8 cellular contexts compared by ENCODE assay signal in the genomic region with DNA sequence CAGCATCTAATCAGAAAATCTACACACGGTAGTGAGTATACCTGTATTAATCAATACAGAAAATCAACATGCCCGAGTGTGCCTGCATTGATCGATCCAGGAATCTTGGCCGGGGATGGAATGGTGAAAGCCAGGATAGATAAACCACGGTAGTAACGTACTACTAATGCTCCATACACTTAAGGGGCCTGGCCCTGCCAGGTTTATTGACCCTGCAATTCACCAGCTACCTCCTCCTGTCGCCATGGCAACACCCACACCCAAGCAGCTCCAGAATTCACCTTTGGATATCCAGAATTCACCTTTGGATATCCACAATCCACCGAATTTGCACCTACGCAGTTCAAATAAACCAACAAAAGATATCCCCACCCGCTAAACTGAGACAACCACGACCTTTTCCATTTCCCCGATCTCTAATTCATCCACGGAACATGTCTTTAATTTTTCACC. TPM values are rescaled to one million over a fixed set of nuclear protein-coding genes. Genes with fewer than 3 reads are reported as not detected.
DNase-seq lines count a peak whose midpoint lies in the region; ATAC-seq and TF ChIP-seq lines count a peak whose summit lies in the region.

No MANE protein-coding gene starts in this region.

- DNase-seq in BJ (ENCODE audit: low read depth) (no peak), SJSA1 (ENCODE audit: low read depth in 1 of 2, low spot score in 2 of 2) (no peak), fibroblast of the aortic adventitia (ENCODE audit: low read depth) (no peak), hippocampal formation (lab: John Stamatoyannopoulos, UW) (no peak)

- peak overlapping the region; percentile 98 for H2AFZ ChIP-seq in parathyroid adenoma

- H3K4me1 ChIP-seq in HUES64 (ENCODE audit: insufficient read depth, low read length) (peaks cover 10% of the 10 kb centered on the region), SJSA1 (replicated peaks) (peaks cover 21% of the 10 kb centered on the region), parathyroid adenoma (peaks cover 12% of the 10 kb centered on the region)

- H3K9ac ChIP-seq in HUES64 (ENCODE audit: low read depth, low read length) (peak overlapping the region; percentile 88), parathyroid adenoma (no peak overlapping the region)

- CTCF ChIA-PET in BJ (lab: Yijun Ruan, JAX) = interaction anchor here (1.6 kb wide), 1 partner anchor 10 kb away, joined by 3 read pairs; no protein-coding TSS in a partner anchor

- no peak for ATAC-seq in GM21576 (IDR thresholded peaks at IDR 0.05; ENCODE audit: unreplicated experiment)
- no peak for ATAC-seq in GM21619 (IDR thresholded peaks at IDR 0.05; ENCODE audit: unreplicated experiment)

- H3K79me2 ChIP-seq in parathyroid adenoma = no peaks in the 10 kb centered on the region

- H3K36me3 ChIP-seq in BJ (ENCODE audit: control insufficient read depth, insufficient read depth, low read length) = no peaks in the 10 kb centered on the region
- H3K36me3 ChIP-seq in HUES64 (ENCODE audit: insufficient read depth, low read length) = no peaks in the 10 kb centered on the region
- H3K36me3 ChIP-seq in SJSA1 = no peaks in the 10 kb centered on the region
- H3K36me3 ChIP-seq in parathyroid adenoma (ENCODE audit: control insufficient read depth, insufficient read depth, low read length) = no peaks in the 10 kb centered on the region

- peak overlapping the region; percentile 87 for H3K4me2 ChIP-seq in parathyroid adenoma (ENCODE audit: low read length)

- H3K27me3 ChIP-seq in BJ (ENCODE audit: control insufficient read depth, insufficient read depth, low read length) (no peaks in the 10 kb centered on the region), HUES64 (ENCODE audit: insufficient read depth, low read length) (peaks cover 8% of the 10 kb centered on the region; the same call in 1 of the 2 replicates), SJSA1 (replicated peaks) (no peaks in the 10 kb centered on the region), parathyroid adenoma (ENCODE audit: control insufficient read depth, insufficient read depth, low read length) (no peaks in the 10 kb centered on the region)

- H3K9me3 ChIP-seq in HUES64 (ENCODE audit: insufficient read depth, low read depth, low read length) (no peaks in the 10 kb centered on the region), SJSA1 (replicated peaks) (no peaks in the 10 kb centered on the region), parathyroid adenoma (ENCODE audit: control insufficient read depth, low read length) (no peaks in the 10 kb centered on the region)

- POLR2A ChIA-PET in BJ (lab: Charles Lee) = interaction anchor here (0.7 kb wide), 1 partner anchor 27 kb away, joined by 3 read pairs; no protein-coding TSS in a partner anchor

- H3K27ac ChIP-seq in HUES64 (ENCODE audit: low read depth, low read length) (peak overlapping the region; percentile 98), SJSA1 (peak overlapping the region; percentile 98), parathyroid adenoma (peak overlapping the region; percentile 100)

- H3K4me3 ChIP-seq in BJ (ENCODE audit: low read depth, low read length) = peak overlapping the region; percentile 51
- peak overlapping the region; percentile 77 for H3K4me3 ChIP-seq in HUES64 (ENCODE audit: low read length)
- peak overlapping the region; percentile 54 for H3K4me3 ChIP-seq in SJSA1
- H3K4me3 ChIP-seq in fibroblast of the aortic adventitia (ENCODE audit: low read depth, low read length) = peak overlapping the region; percentile 75
- peak overlapping the region; percentile 94 for H3K4me3 ChIP-seq in parathyroid adenoma (ENCODE audit: low read depth, low read length)

- TF ChIP-seq CTCF in BJ (IDR thresholded peaks at IDR 0.05; ENCODE audit: insufficient read depth, low read depth, low read length) (no peak), fibroblast of the aortic adventitia (IDR thresholded peaks at IDR 0.05; ENCODE audit: insufficient read depth, low read length) (no peak), parathyroid adenoma (IDR thresholded peaks at IDR 0.05) (no peak)

- 43% methylated on average over 13 of the region's 13 CpGs for WGBS in HUES64

RNA-seq across cellular contexts. Expression of gene CALM1, which starts 14.8 kb away (rescaled TPM):
- 251 and 376 TPM in 2 replicates for polyA plus RNA-seq in BJ (2011; rRNA removed)
- 194 and 240 TPM in 2 replicates for polyA minus RNA-seq in BJ (2011; rRNA and poly(A)+ RNA removed)
- polyA plus RNA-seq in HUES64 (2013, experiment 1 of 2) = 434 TPM
- polyA plus RNA-seq in HUES64 (2013, experiment 2 of 2) = 461 TPM
- 392 and 466 TPM in 2 replicates for total RNA-seq in SJSA1 (2014; rRNA removed; shearing (Covaris generic))
- total RNA-seq in fibroblast of the aortic adventitia (ENCODE audit: low replicate concordance) = 342 and 589 TPM in 2 replicates

RNA-seq across cellular contexts. Expression of gene NRDE2, which starts 50.3 kb away (rescaled TPM):
- polyA plus RNA-seq in BJ (2011; rRNA removed) = 8.8 and 9.2 TPM in 2 replicates
- 9.2 and 12.6 TPM in 2 replicates for polyA minus RNA-seq in BJ (2011; rRNA and poly(A)+ RNA removed)
- polyA plus RNA-seq in HUES64 (2013, experiment 1 of 2) = 7.8 TPM
- 6.5 TPM for polyA plus RNA-seq in HUES64 (2013, experiment 2 of 2)
- total RNA-seq in SJSA1 (2014; rRNA removed; shearing (Covaris generic)) = 8.6 and 9.1 TPM in 2 replicates
- total RNA-seq in fibroblast of the aortic adventitia (ENCODE audit: low replicate concordance) = 11.2 and 21.0 TPM in 2 replicates
